ENCODE assay signal across 1 cellular context in genomic region chr14:68271996-68272395, GRCh38.
A peak's percentile ranks its signal among the peaks of the same experiment; 100 is the strongest.
TF ChIP-seq lines count a peak whose summit lies in the region.

No MANE protein-coding gene starts in this region.

TF ChIP-seq in GM12878, 131 proteins besides CTCF, POLR2A, EP300 and RAD21 (continued from another document and continues in another):
- TF ChIP-seq, protein P1, sequence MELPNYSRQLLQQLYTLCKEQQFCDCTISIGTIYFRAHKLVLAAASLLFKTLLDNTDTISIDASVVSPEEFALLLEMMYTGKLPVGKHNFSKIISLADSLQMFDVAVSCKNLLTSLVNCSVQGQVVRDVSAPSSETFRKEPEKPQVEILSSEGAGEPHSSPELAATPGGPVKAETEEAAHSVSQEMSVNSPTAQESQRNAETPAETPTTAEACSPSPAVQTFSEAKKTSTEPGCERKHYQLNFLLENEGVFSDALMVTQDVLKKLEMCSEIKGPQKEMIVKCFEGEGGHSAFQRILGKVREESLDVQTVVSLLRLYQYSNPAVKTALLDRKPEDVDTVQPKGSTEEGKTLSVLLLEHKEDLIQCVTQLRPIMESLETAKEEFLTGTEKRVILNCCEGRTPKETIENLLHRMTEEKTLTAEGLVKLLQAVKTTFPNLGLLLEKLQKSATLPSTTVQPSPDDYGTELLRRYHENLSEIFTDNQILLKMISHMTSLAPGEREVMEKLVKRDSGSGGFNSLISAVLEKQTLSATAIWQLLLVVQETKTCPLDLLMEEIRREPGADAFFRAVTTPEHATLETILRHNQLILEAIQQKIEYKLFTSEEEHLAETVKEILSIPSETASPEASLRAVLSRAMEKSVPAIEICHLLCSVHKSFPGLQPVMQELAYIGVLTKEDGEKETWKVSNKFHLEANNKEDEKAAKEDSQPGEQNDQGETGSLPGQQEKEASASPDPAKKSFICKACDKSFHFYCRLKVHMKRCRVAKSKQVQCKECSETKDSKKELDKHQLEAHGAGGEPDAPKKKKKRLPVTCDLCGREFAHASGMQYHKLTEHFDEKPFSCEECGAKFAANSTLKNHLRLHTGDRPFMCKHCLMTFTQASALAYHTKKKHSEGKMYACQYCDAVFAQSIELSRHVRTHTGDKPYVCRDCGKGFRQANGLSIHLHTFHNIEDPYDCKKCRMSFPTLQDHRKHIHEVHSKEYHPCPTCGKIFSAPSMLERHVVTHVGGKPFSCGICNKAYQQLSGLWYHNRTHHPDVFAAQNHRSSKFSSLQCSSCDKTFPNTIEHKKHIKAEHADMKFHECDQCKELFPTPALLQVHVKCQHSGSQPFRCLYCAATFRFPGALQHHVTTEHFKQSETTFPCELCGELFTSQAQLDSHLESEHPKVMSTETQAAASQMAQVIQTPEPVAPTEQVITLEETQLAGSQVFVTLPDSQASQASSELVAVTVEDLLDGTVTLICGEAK (IDR thresholded peaks at IDR 0.05; ENCODE audit: borderline replicate concordance), result no peak
- 0 out of 4 replicates have a peak, but pooled peaks of 1 of the 2 experiments have one; percentile 47 for TF ChIP-seq IKZF2 (IDR thresholded peaks at IDR 0.05)
- no peak for TF ChIP-seq YBX1 (IDR thresholded peaks at IDR 0.05)
- no peak for TF ChIP-seq NBN (IDR thresholded peaks at IDR 0.05)
- TF ChIP-seq, protein P2, sequence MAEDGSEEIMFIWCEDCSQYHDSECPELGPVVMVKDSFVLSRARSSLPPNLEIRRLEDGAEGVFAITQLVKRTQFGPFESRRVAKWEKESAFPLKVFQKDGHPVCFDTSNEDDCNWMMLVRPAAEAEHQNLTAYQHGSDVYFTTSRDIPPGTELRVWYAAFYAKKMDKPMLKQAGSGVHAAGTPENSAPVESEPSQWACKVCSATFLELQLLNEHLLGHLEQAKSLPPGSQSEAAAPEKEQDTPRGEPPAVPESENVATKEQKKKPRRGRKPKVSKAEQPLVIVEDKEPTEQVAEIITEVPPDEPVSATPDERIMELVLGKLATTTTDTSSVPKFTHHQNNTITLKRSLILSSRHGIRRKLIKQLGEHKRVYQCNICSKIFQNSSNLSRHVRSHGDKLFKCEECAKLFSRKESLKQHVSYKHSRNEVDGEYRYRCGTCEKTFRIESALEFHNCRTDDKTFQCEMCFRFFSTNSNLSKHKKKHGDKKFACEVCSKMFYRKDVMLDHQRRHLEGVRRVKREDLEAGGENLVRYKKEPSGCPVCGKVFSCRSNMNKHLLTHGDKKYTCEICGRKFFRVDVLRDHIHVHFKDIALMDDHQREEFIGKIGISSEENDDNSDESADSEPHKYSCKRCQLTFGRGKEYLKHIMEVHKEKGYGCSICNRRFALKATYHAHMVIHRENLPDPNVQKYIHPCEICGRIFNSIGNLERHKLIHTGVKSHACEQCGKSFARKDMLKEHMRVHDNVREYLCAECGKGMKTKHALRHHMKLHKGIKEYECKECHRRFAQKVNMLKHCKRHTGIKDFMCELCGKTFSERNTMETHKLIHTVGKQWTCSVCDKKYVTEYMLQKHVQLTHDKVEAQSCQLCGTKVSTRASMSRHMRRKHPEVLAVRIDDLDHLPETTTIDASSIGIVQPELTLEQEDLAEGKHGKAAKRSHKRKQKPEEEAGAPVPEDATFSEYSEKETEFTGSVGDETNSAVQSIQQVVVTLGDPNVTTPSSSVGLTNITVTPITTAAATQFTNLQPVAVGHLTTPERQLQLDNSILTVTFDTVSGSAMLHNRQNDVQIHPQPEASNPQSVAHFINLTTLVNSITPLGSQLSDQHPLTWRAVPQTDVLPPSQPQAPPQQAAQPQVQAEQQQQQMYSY (CRISPR knock-in tag; IDR thresholded peaks at IDR 0.05), result no peak
- no peak for TF ChIP-seq NR2F1 (conservative IDR thresholded peaks at IDR 0.05)
- TF ChIP-seq, protein P3, sequence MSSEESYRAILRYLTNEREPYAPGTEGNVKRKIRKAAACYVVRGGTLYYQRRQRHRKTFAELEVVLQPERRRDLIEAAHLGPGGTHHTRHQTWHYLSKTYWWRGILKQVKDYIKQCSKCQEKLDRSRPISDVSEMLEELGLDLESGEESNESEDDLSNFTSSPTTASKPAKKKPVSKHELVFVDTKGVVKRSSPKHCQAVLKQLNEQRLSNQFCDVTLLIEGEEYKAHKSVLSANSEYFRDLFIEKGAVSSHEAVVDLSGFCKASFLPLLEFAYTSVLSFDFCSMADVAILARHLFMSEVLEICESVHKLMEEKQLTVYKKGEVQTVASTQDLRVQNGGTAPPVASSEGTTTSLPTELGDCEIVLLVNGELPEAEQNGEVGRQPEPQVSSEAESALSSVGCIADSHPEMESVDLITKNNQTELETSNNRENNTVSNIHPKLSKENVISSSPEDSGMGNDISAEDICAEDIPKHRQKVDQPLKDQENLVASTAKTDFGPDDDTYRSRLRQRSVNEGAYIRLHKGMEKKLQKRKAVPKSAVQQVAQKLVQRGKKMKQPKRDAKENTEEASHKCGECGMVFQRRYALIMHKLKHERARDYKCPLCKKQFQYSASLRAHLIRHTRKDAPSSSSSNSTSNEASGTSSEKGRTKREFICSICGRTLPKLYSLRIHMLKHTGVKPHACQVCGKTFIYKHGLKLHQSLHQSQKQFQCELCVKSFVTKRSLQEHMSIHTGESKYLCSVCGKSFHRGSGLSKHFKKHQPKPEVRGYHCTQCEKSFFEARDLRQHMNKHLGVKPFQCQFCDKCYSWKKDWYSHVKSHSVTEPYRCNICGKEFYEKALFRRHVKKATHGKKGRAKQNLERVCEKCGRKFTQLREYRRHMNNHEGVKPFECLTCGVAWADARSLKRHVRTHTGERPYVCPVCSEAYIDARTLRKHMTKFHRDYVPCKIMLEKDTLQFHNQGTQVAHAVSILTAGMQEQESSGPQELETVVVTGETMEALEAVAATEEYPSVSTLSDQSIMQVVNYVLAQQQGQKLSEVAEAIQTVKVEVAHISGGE (CRISPR knock-in tag; IDR thresholded peaks at IDR 0.05), result no peak
- TF ChIP-seq CBX5 (IDR thresholded peaks at IDR 0.05; ENCODE audit: low read depth), result no peak
- TF ChIP-seq CREM (IDR thresholded peaks at IDR 0.05; ENCODE audit: low read depth), result no peak
- TF ChIP-seq, protein P4, sequence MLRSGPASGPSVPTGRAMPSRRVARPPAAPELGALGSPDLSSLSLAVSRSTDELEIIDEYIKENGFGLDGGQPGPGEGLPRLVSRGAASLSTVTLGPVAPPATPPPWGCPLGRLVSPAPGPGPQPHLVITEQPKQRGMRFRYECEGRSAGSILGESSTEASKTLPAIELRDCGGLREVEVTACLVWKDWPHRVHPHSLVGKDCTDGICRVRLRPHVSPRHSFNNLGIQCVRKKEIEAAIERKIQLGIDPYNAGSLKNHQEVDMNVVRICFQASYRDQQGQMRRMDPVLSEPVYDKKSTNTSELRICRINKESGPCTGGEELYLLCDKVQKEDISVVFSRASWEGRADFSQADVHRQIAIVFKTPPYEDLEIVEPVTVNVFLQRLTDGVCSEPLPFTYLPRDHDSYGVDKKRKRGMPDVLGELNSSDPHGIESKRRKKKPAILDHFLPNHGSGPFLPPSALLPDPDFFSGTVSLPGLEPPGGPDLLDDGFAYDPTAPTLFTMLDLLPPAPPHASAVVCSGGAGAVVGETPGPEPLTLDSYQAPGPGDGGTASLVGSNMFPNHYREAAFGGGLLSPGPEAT (IDR thresholded peaks at IDR 0.05; ENCODE audit: low read depth), result no peak; the same call in 1 of the 2 replicates
- peak; percentile 85 for TF ChIP-seq RAD51 (IDR thresholded peaks at IDR 0.05)
- peak in 1 of 2 experiments; percentile 49; a peak in 1 of 4 replicates for TF ChIP-seq BHLHE40 (IDR thresholded peaks at IDR 0.05; ENCODE audit: borderline replicate concordance in 1 of 2, low read depth in 2 of 2, low read length in 1 of 2)
- no peak for TF ChIP-seq ESRRA (IDR thresholded peaks at IDR 0.05; ENCODE audit: low read length)
- no peak for TF ChIP-seq ZZZ3 (IDR thresholded peaks at IDR 0.05; ENCODE audit: control insufficient read depth, insufficient read length, low read depth)
- TF ChIP-seq GABPA (IDR thresholded peaks at IDR 0.05; ENCODE audit: low read depth), result no peak
- no peak for TF ChIP-seq FOXM1 (IDR thresholded peaks at IDR 0.05; ENCODE audit: low read depth, low read length)
- TF ChIP-seq IRF5 (IDR thresholded peaks at IDR 0.05; ENCODE audit: borderline replicate concordance), result no peak
- no peak for TF ChIP-seq SP1 (IDR thresholded peaks at IDR 0.05; ENCODE audit: low read depth, low read length)
- no peak for TF ChIP-seq FOS (IDR thresholded peaks at IDR 0.05; ENCODE audit: borderline replicate concordance, extremely low read depth, insufficient read length)
- no peak; the same call in 1 of the 2 replicates for TF ChIP-seq MLLT1 (IDR thresholded peaks at IDR 0.05)
- no peak for TF ChIP-seq IRF4 (IDR thresholded peaks at IDR 0.05; ENCODE audit: low read depth, low read length)
- TF ChIP-seq ZNF24 (IDR thresholded peaks at IDR 0.05), result no peak
- TF ChIP-seq SREBF1 (IDR thresholded peaks at IDR 0.05; ENCODE audit: low read length), result no peak
- TF ChIP-seq ZSCAN29 (IDR thresholded peaks at IDR 0.05), result no peak
- TF ChIP-seq RCOR1 (conservative IDR thresholded peaks at IDR 0.05; ENCODE audit: low read depth, low read length), result no peak
- TF ChIP-seq NFXL1 (IDR thresholded peaks at IDR 0.05; ENCODE audit: borderline replicate concordance), result no peak
- no peak for TF ChIP-seq STAT1 (conservative IDR thresholded peaks at IDR 0.05)
- no peak for TF ChIP-seq ZBTB4 (CRISPR knock-in tag; IDR thresholded peaks at IDR 0.05)
- TF ChIP-seq, protein P5, sequence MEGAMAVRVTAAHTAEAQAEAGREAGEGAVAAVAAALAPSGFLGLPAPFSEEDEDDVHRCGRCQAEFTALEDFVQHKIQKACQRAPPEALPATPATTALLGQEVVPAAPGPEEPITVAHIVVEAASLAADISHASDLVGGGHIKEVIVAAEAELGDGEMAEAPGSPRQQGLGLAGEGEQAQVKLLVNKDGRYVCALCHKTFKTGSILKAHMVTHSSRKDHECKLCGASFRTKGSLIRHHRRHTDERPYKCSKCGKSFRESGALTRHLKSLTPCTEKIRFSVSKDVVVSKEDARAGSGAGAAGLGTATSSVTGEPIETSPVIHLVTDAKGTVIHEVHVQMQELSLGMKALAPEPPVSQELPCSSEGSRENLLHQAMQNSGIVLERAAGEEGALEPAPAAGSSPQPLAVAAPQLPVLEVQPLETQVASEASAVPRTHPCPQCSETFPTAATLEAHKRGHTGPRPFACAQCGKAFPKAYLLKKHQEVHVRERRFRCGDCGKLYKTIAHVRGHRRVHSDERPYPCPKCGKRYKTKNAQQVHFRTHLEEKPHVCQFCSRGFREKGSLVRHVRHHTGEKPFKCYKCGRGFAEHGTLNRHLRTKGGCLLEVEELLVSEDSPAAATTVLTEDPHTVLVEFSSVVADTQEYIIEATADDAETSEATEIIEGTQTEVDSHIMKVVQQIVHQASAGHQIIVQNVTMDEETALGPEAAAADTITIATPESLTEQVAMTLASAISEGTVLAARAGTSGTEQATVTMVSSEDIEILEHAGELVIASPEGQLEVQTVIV (IDR thresholded peaks at IDR 0.05; ENCODE audit: borderline replicate concordance, partially characterized antibody), result no peak
- no peak for TF ChIP-seq WRNIP1 (IDR thresholded peaks at IDR 0.05; ENCODE audit: borderline replicate concordance, low read depth, low read length)
- no peak for TF ChIP-seq SMAD5 (IDR thresholded peaks at IDR 0.05; ENCODE audit: low read depth)
- TF ChIP-seq SPI1 (IDR thresholded peaks at IDR 0.05; ENCODE audit: borderline replicate concordance, insufficient read depth, low read depth, low read length), result peak; percentile 47; the same call in 1 of the 2 replicates
- TF ChIP-seq SIN3A (IDR thresholded peaks at IDR 0.05; ENCODE audit: low read depth, low read length), result no peak
- TF ChIP-seq KLF5 (IDR thresholded peaks at IDR 0.05; ENCODE audit: partially characterized antibody), result no peak
- no peak; the same call in 1 of the 2 replicates for TF ChIP-seq ATF7 (IDR thresholded peaks at IDR 0.05; ENCODE audit: low read depth)
